In genomic region chr9:137851516-137852217, GRCh38 we compare ENCODE assay signal across 29 cellular contexts. TPM values are rescaled to one million over a fixed set of nuclear protein-coding genes. Genes with fewer than 3 reads are reported as not detected.
DNase-seq lines count a peak whose midpoint lies in the region; ATAC-seq, FAIRE-seq and TF ChIP-seq lines count a peak whose summit lies in the region.
"Had no signal": no experiment of that assay in that cellular context is flagged by ENCODE, and none has a peak within 500 bp of the region (broad histone marks: within the 10 kb centered on the region; RNA-seq: fewer than 3 reads in every experiment).

No MANE protein-coding gene starts in this region.

- no peak overlapping the region for H3K4me2 ChIP-seq in astrocyte (ENCODE audit: low read length)
- no peak overlapping the region for H3K4me2 ChIP-seq in trophoblast cell (ENCODE audit: low read length)
- H3K4me2 ChIP-seq: A549; BLaER1 treated with 17β-estradiol and CSF1 and Interleukin-3, amounts not matched to agents 10 nM and 100 nM; KMS-11; PC-9 had no signal

- peaks cover 6% of the 10 kb centered on the region for H3K36me3 Mint-ChIP-seq in astrocyte (ENCODE audit: low read depth, unreplicated experiment)
- peaks cover 2% of the 10 kb centered on the region for H3K36me3 Mint-ChIP-seq in activated CD4-positive, alpha-beta T cell treated with anti-CD3 and anti-CD28 coated beads, Interleukin-2, amount 10 ng/mL, durations not matched to agents 7 days and 5 days (ENCODE audit: low read depth)

- H2BK12ac ChIP-seq in trophoblast cell (ENCODE audit: low read length), result no peak overlapping the region

- DNase-seq in OCI-M1 (lab: John Stamatoyannopoulos, UW) (peak; percentile 38), astrocyte (ENCODE audit: low read depth) (peak; percentile 2), trophoblast cell (peak; percentile 18 to 54)
- no peak for DNase-seq in activated CD4-positive, alpha-beta T cell treated with anti-CD3 and anti-CD28 coated beads, Interleukin-2, amount 10 ng/mL, durations not matched to agents 7 days and 5 days
- DNase-seq: AML-193; CD4-positive, alpha-beta T cell; COR-L47; GOT3; HFFc6; IMR-90; MM.1S; NCI-H1092 treated with DMSO at 0.1 percent for 48 hours; NCI-H1436 treated with DMSO at 0.1 percent for 48 hours; NCI-H187 treated with DMSO at 0.1 percent for 48 hours; NCI-H2171 treated with DMSO at 0.1 percent for 48 hours; NCI-H524; NCI-H82; NK-92 treated with Interleukin-12 subunit alpha and Interleukin-12 subunit beta, amount 100 ng/mL, for 24 hours; PC-9; Right ventricle myocardium superior; RPMI8226 had no signal

- no peak for TF ChIP-seq CTCF in astrocyte (IDR thresholded peaks at IDR 0.05; ENCODE audit: insufficient read depth, low read depth, low read length)

- no peak for ATAC-seq in GM21423 (IDR thresholded peaks at IDR 0.05; ENCODE audit: unreplicated experiment)
- ATAC-seq in HG03135 (IDR thresholded peaks at IDR 0.05; ENCODE audit: unreplicated experiment), result no peak
- ATAC-seq: A549 had no signal

- H3K9ac ChIP-seq in HUES48 (ENCODE audit: low read depth, low read length), result no peak overlapping the region
- no peak overlapping the region for H3K9ac ChIP-seq in astrocyte (ENCODE audit: low read length)
- H3K9ac ChIP-seq in trophoblast cell (ENCODE audit: low read length), result no peak overlapping the region
- H3K9ac ChIP-seq: BLaER1 treated with 17β-estradiol and CSF1 and Interleukin-3, amounts not matched to agents 10 nM and 100 nM; KMS-11 had no signal

- H3K36me3 ChIP-seq in HUES48 (ENCODE audit: control insufficient read depth, insufficient read depth, low read length) (no peaks in the 10 kb centered on the region), astrocyte (ENCODE audit: insufficient read depth, low read length) (no peaks in the 10 kb centered on the region), trophoblast cell (ENCODE audit: control insufficient read depth in 1 of 2, insufficient read depth in 2 of 2, low read length in 2 of 2) (no peaks in the 10 kb centered on the region)
- H3K36me3 ChIP-seq: HAP-1 had no signal

- no peak overlapping the region for H2AFZ ChIP-seq in astrocyte (ENCODE audit: low read depth, low read length)
- no peak overlapping the region for H2AFZ ChIP-seq in trophoblast cell (ENCODE audit: insufficient read depth, low read length, poor library complexity)
- H2AFZ ChIP-seq: PC-9 had no signal

- H3K18ac ChIP-seq in trophoblast cell (ENCODE audit: low read length), result no peak overlapping the region

- no peaks in the 10 kb centered on the region; the same call in 1 of the 2 replicates for H3K9me3 ChIP-seq in HUES48 (ENCODE audit: control insufficient read depth, insufficient read depth, low read length)
- no peaks in the 10 kb centered on the region for H3K9me3 ChIP-seq in astrocyte (ENCODE audit: insufficient read depth, low read depth, low read length)
- H3K9me3 ChIP-seq in trophoblast cell (ENCODE audit: insufficient read depth, low read depth, low read length), result peaks cover 10% of the 10 kb centered on the region
- H3K9me3 ChIP-seq: HAP-1 had no signal

- H3K9me3 Mint-ChIP-seq in astrocyte (ENCODE audit: unreplicated experiment), result peaks cover 24% of the 10 kb centered on the region
- H3K9me3 Mint-ChIP-seq in activated CD4-positive, alpha-beta T cell treated with anti-CD3 and anti-CD28 coated beads, Interleukin-2, amount 10 ng/mL, durations not matched to agents 7 days and 5 days, result peaks cover 16% of the 10 kb centered on the region

- no peak overlapping the region for H2BK5ac ChIP-seq in trophoblast cell (ENCODE audit: low read depth, low read length, poor library complexity)

- H3K14ac ChIP-seq in trophoblast cell (ENCODE audit: low read length), result no peak overlapping the region

- CTCF ChIA-PET in activated CD4-positive, alpha-beta T cell treated with anti-CD3 and anti-CD28 coated beads, Interleukin-2, amount 10 ng/mL, durations not matched to agents 7 days and 5 days (lab: Charles Lee), result no interaction called here

- H3K79me2 ChIP-seq in astrocyte (ENCODE audit: insufficient read depth, low read length) (no peaks in the 10 kb centered on the region), trophoblast cell (ENCODE audit: control insufficient read depth, insufficient read depth, low read length, poor library complexity) (no peaks in the 10 kb centered on the region)

- POLR2A ChIA-PET in activated CD4-positive, alpha-beta T cell treated with anti-CD3 and anti-CD28 coated beads, Interleukin-2, amount 10 ng/mL, durations not matched to agents 7 days and 5 days (lab: Charles Lee), result no interaction called here

- H3K4me1 ChIP-seq in HUES48 (ENCODE audit: control insufficient read depth, insufficient read depth, low read length), result peaks cover 6% of the 10 kb centered on the region; the same call in 1 of the 2 replicates
- H3K4me1 ChIP-seq in astrocyte (ENCODE audit: insufficient read depth, low read length), result no peaks in the 10 kb centered on the region
- H3K4me1 ChIP-seq in trophoblast cell (ENCODE audit: control insufficient read depth in 1 of 2, insufficient read depth in 2 of 2, low read length in 2 of 2), result no peaks in the 10 kb centered on the region
- H3K4me1 ChIP-seq: A549; BLaER1 treated with 17β-estradiol and CSF1 and Interleukin-3, amounts not matched to agents 10 nM and 100 nM; HAP-1 had no signal

- no peaks in the 10 kb centered on the region for H3K79me1 ChIP-seq in trophoblast cell (ENCODE audit: low read length)

- H4K20me1 ChIP-seq in astrocyte (ENCODE audit: insufficient read depth, low read length), result no peaks in the 10 kb centered on the region
- H4K20me1 ChIP-seq: BLaER1 treated with 17β-estradiol and CSF1 and Interleukin-3, amounts not matched to agents 10 nM and 100 nM had no signal

- no peak overlapping the region for H3K4ac ChIP-seq in trophoblast cell (ENCODE audit: low read depth, low read length)

- no peak overlapping the region for H3K23ac ChIP-seq in trophoblast cell (ENCODE audit: low read length)

- no peak overlapping the region for H4K12ac ChIP-seq in trophoblast cell (ENCODE audit: low read depth, low read length)

- no peak overlapping the region for H3K27ac Mint-ChIP-seq in astrocyte (ENCODE audit: unreplicated experiment)
- H3K27ac Mint-ChIP-seq in activated CD4-positive, alpha-beta T cell treated with anti-CD3 and anti-CD28 coated beads, Interleukin-2, amount 10 ng/mL, durations not matched to agents 7 days and 5 days, result no peak overlapping the region
- H3K27ac Mint-ChIP-seq: CD4-positive, alpha-beta T cell; HFFc6 had no signal

- WGBS in trophoblast cell (ENCODE audit: extremely low coverage, insufficient coverage, insufficient read length), result no CpG with 5 or more reads among the region's 5 CpGs

- no peak overlapping the region for H4K8ac ChIP-seq in trophoblast cell (ENCODE audit: low read depth, low read length)

- H3K4me3 ChIP-seq in HUES48 (ENCODE audit: low read depth, low read length) (no peak overlapping the region), astrocyte (ENCODE audit: insufficient read depth, low read depth, low read length) (no peak overlapping the region), trophoblast cell (ENCODE audit: low read depth, low read length) (no peak overlapping the region)
- H3K4me3 ChIP-seq: A549; BLaER1 treated with 17β-estradiol and CSF1 and Interleukin-3, amounts not matched to agents 10 nM and 100 nM; HAP-1; PC-9 had no signal

- no peak overlapping the region for H2BK120ac ChIP-seq in trophoblast cell (ENCODE audit: insufficient read depth, low read length, poor library complexity)

- H3K4me3 Mint-ChIP-seq in astrocyte (ENCODE audit: unreplicated experiment), result no peak overlapping the region
- no peak overlapping the region for H3K4me3 Mint-ChIP-seq in activated CD4-positive, alpha-beta T cell treated with anti-CD3 and anti-CD28 coated beads, Interleukin-2, amount 10 ng/mL, durations not matched to agents 7 days and 5 days
- H3K4me3 Mint-ChIP-seq: CD4-positive, alpha-beta T cell; HFFc6 had no signal

- FAIRE-seq in astrocyte (lab: Jason Lieb, UNC), result no peak
- FAIRE-seq: G401.6 had no signal

- H3K27ac ChIP-seq in HUES48 (ENCODE audit: low read depth, low read length) (peak overlapping the region; percentile 6), astrocyte (ENCODE audit: low read depth, low read length) (no peak overlapping the region), trophoblast cell (ENCODE audit: low read depth, low read length) (no peak overlapping the region)
- H3K27ac ChIP-seq: A549; BLaER1 treated with 17β-estradiol and CSF1 and Interleukin-3, amounts not matched to agents 10 nM and 100 nM; KMS-11; PC-9 had no signal

- no peak overlapping the region for H2AK5ac ChIP-seq in trophoblast cell (ENCODE audit: low read length)

- no peaks in the 10 kb centered on the region for H3K27me3 Mint-ChIP-seq in astrocyte (ENCODE audit: low read depth, unreplicated experiment)
- H3K27me3 Mint-ChIP-seq in activated CD4-positive, alpha-beta T cell treated with anti-CD3 and anti-CD28 coated beads, Interleukin-2, amount 10 ng/mL, durations not matched to agents 7 days and 5 days, result peaks cover 3% of the 10 kb centered on the region
- H3K27me3 Mint-ChIP-seq: CD4-positive, alpha-beta T cell had no signal

- no peak overlapping the region for H4K91ac ChIP-seq in trophoblast cell (ENCODE audit: low read depth, low read length)

- no peaks in the 10 kb centered on the region for H3K27me3 ChIP-seq in HUES48 (ENCODE audit: control insufficient read depth, insufficient read depth, low read length)
- no peaks in the 10 kb centered on the region for H3K27me3 ChIP-seq in astrocyte (ENCODE audit: insufficient read depth, low read length)
- no peaks in the 10 kb centered on the region for H3K27me3 ChIP-seq in trophoblast cell (ENCODE audit: insufficient read depth, low read length)
- H3K27me3 ChIP-seq: BLaER1 treated with 17β-estradiol and CSF1 and Interleukin-3, amounts not matched to agents 10 nM and 100 nM had no signal

- no peaks in the 10 kb centered on the region for H3K4me1 Mint-ChIP-seq in astrocyte (ENCODE audit: low read depth, unreplicated experiment)
- H3K4me1 Mint-ChIP-seq in activated CD4-positive, alpha-beta T cell treated with anti-CD3 and anti-CD28 coated beads, Interleukin-2, amount 10 ng/mL, durations not matched to agents 7 days and 5 days, result peaks cover 6% of the 10 kb centered on the region

RNA-seq across cellular contexts. Expression of gene CACNA1B, which starts 25.9 kb away (rescaled TPM):
- 3.1 and 3.5 TPM in 2 replicates for total RNA-seq in astrocyte
- 0.04 TPM in 2 replicates for polyA plus RNA-seq in trophoblast cell (2013)
- total RNA-seq in activated CD4-positive, alpha-beta T cell treated with anti-CD3 and anti-CD28 coated beads, Interleukin-2, amount 10 ng/mL, durations not matched to agents 7 days and 5 days, result not detected
- total RNA-seq: CD4-positive, alpha-beta T cell; HFFc6; IMR-90; PC-9 had no signal
